ENCODE assay signal across 25 cellular contexts in genomic region chr10:73756183-73756582, GRCh38. TPM values are rescaled to one million over a fixed set of nuclear protein-coding genes. Genes with fewer than 3 reads are reported as not detected.
DNase-seq lines count a peak whose midpoint lies in the region; ATAC-seq and TF ChIP-seq lines count a peak whose summit lies in the region.
"Had no signal": no experiment of that assay in that cellular context is flagged by ENCODE, and none has a peak within 500 bp of the region (broad histone marks: within the 10 kb centered on the region; RNA-seq: fewer than 3 reads in every experiment).

No MANE protein-coding gene starts in this region.

- no peak for TF ChIP-seq POLR2A in sigmoid colon (IDR thresholded peaks at IDR 0.05)

- 78 to 90% methylated on average over 1 of the region's 1 CpG for WGBS in sigmoid colon, 2 donors

- no peak overlapping the region for H3K4me3 Mint-ChIP-seq in activated T-cell treated with anti-CD3 and anti-CD28 coated beads, Interleukin-2, amount 50 U/mL, for 72 hours
- H3K4me3 Mint-ChIP-seq in activated T-cell treated with anti-CD3 and anti-CD28 coated beads, Interleukin-2, amount 50 U/mL, for 4 hours = no peak overlapping the region
- no peak overlapping the region for H3K4me3 Mint-ChIP-seq in central memory CD8-positive, alpha-beta T cell
- H3K4me3 Mint-ChIP-seq: activated CD4-positive, alpha-beta T cell treated with anti-CD3 and anti-CD28 coated beads, Interleukin-2, amount 10 ng/mL, durations not matched to agents 7 days and 5 days; GM23338; HFFc6; naive thymus-derived CD8-positive, alpha-beta T cell had no signal

- H3K27me3 Mint-ChIP-seq in activated T-cell treated with anti-CD3 and anti-CD28 coated beads, Interleukin-2, amount 50 U/mL, for 72 hours (ENCODE audit: low read depth) = no peaks in the 10 kb centered on the region
- no peaks in the 10 kb centered on the region for H3K27me3 Mint-ChIP-seq in activated T-cell treated with anti-CD3 and anti-CD28 coated beads, Interleukin-2, amount 50 U/mL, for 4 hours (ENCODE audit: low read depth)
- H3K27me3 Mint-ChIP-seq in central memory CD8-positive, alpha-beta T cell = no peaks in the 10 kb centered on the region
- H3K27me3 Mint-ChIP-seq: activated CD4-positive, alpha-beta T cell treated with anti-CD3 and anti-CD28 coated beads, Interleukin-2, amount 10 ng/mL, durations not matched to agents 7 days and 5 days; naive thymus-derived CD8-positive, alpha-beta T cell had no signal

- intact Hi-C loops in sigmoid colon (cut with DNase I) = no loop called here

- H3K36me3 ChIP-seq in sigmoid colon = peaks cover 35 to 83% (median 52%) of the 10 kb centered on the region in 4 donors

- no peak for TF ChIP-seq EP300 in sigmoid colon (IDR thresholded peaks at IDR 0.05)

- H3K27ac Mint-ChIP-seq in activated T-cell treated with anti-CD3 and anti-CD28 coated beads, Interleukin-2, amount 50 U/mL, for 72 hours = peak overlapping the region; percentile 83
- H3K27ac Mint-ChIP-seq in central memory CD8-positive, alpha-beta T cell (ENCODE audit: low read depth) = peak overlapping the region; percentile 53
- H3K27ac Mint-ChIP-seq: activated CD4-positive, alpha-beta T cell treated with anti-CD3 and anti-CD28 coated beads, Interleukin-2, amount 10 ng/mL, durations not matched to agents 7 days and 5 days; GM23338; HFFc6 had no signal

- no peak for TF ChIP-seq CTCF in sigmoid colon (IDR thresholded peaks at IDR 0.05)

- no peaks in the 10 kb centered on the region for H3K4me1 ChIP-seq in sigmoid colon
- H3K4me1 ChIP-seq: A549 had no signal

- H3K9me3 Mint-ChIP-seq in activated T-cell treated with anti-CD3 and anti-CD28 coated beads, Interleukin-2, amount 50 U/mL, for 72 hours = no peaks in the 10 kb centered on the region
- H3K9me3 Mint-ChIP-seq in activated T-cell treated with anti-CD3 and anti-CD28 coated beads, Interleukin-2, amount 50 U/mL, for 4 hours = no peaks in the 10 kb centered on the region
- no peaks in the 10 kb centered on the region for H3K9me3 Mint-ChIP-seq in central memory CD8-positive, alpha-beta T cell
- H3K9me3 Mint-ChIP-seq: activated CD4-positive, alpha-beta T cell treated with anti-CD3 and anti-CD28 coated beads, Interleukin-2, amount 10 ng/mL, durations not matched to agents 7 days and 5 days; GM23338; HFFc6; naive thymus-derived CD8-positive, alpha-beta T cell had no signal

- H3K27ac ChIP-seq in sigmoid colon = no peak overlapping the region
- H3K27ac ChIP-seq: A549, brain microvascular endothelial cell, skin epidermis, tibial artery, WERI-Rb-1 had no signal

- peaks cover 48% of the 10 kb centered on the region for H3K4me1 Mint-ChIP-seq in activated T-cell treated with anti-CD3 and anti-CD28 coated beads, Interleukin-2, amount 50 U/mL, for 72 hours (ENCODE audit: low read depth)
- peaks cover 50% of the 10 kb centered on the region for H3K4me1 Mint-ChIP-seq in activated T-cell treated with anti-CD3 and anti-CD28 coated beads, Interleukin-2, amount 50 U/mL, for 4 hours (ENCODE audit: low read depth)
- peaks cover 61% of the 10 kb centered on the region for H3K4me1 Mint-ChIP-seq in central memory CD8-positive, alpha-beta T cell
- H3K4me1 Mint-ChIP-seq: GM23338 had no signal

- H3K36me3 Mint-ChIP-seq in activated T-cell treated with anti-CD3 and anti-CD28 coated beads, Interleukin-2, amount 50 U/mL, for 72 hours (ENCODE audit: insufficient read depth in 2 of 2) = peaks cover 5 to 19% of the 10 kb centered on the region in 2 donors
- peaks cover 34% of the 10 kb centered on the region for H3K36me3 Mint-ChIP-seq in activated T-cell treated with anti-CD3 and anti-CD28 coated beads, Interleukin-2, amount 50 U/mL, for 4 hours (ENCODE audit: insufficient read depth)
- peaks cover 53% of the 10 kb centered on the region for H3K36me3 Mint-ChIP-seq in central memory CD8-positive, alpha-beta T cell (ENCODE audit: insufficient read depth)

- ATAC-seq in activated T-cell treated with anti-CD3 and anti-CD28 coated beads, Interleukin-2, amount 50 U/mL, for 72 hours (replicated peaks in 1 of 2) = no peak
- ATAC-seq in activated T-cell treated with anti-CD3 and anti-CD28 coated beads, Interleukin-2, amount 50 U/mL, for 4 hours = no peak
- ATAC-seq in central memory CD8-positive, alpha-beta T cell (replicated peaks; ENCODE audit: extremely low read depth, poor library complexity, severe bottlenecking) = no peak
- ATAC-seq: A549; GM23338; naive thymus-derived CD8-positive, alpha-beta T cell had no signal

- no peak for DNase-seq in activated T-cell treated with anti-CD3 and anti-CD28 coated beads, Interleukin-2, amount 50 U/mL, for 72 hours
- DNase-seq in activated T-cell treated with anti-CD3 and anti-CD28 coated beads, Interleukin-2, amount 50 U/mL, for 4 hours = no peak
- DNase-seq in central memory CD8-positive, alpha-beta T cell (ENCODE audit: low spot score in 2 of 2) = no peak
- DNase-seq in sigmoid colon = peak; percentile 7
- no peak for DNase-seq in cerebellum (ENCODE audit: low spot score)
- no peak for DNase-seq in NK-92 treated with Interleukin-12 subunit alpha and Interleukin-12 subunit beta, amount 100 ng/mL, for 24 hours (lab: John Stamatoyannopoulos, UW)
- DNase-seq: activated CD4-positive, alpha-beta T cell treated with anti-CD3 and anti-CD28 coated beads, Interleukin-2, amount 10 ng/mL, durations not matched to agents 7 days and 5 days; AML-193; brain microvascular endothelial cell; DMS153; glutamatergic neuron; HFFc6; KBM-7; midbrain; naive thymus-derived CD8-positive, alpha-beta T cell; NCI-H1105 treated with DMSO at 0.1 percent for 48 hours; NCI-H1930; NCI-H526; SHP77; T-helper 9 cell; tibial artery; WERI-Rb-1 had no signal

- H3K4me3 ChIP-seq in sigmoid colon = no peak overlapping the region
- H3K4me3 ChIP-seq: A549, GM23338, skin epidermis, tibial artery had no signal

- no peaks in the 10 kb centered on the region for H3K27me3 ChIP-seq in sigmoid colon
- H3K27me3 ChIP-seq: brain microvascular endothelial cell, tibial artery had no signal

- no peaks in the 10 kb centered on the region for H3K9me3 ChIP-seq in sigmoid colon
- H3K9me3 ChIP-seq: A549, tibial artery had no signal

RNA-seq across cellular contexts. Expression of gene SEC24C, which starts 12.0 kb away (rescaled TPM):
- 100 to 1,000 TPM; 105 to 119 TPM for total RNA-seq in activated T-cell treated with anti-CD3 and anti-CD28 coated beads, Interleukin-2, amount 50 U/mL, for 72 hours
- total RNA-seq in activated T-cell treated with anti-CD3 and anti-CD28 coated beads, Interleukin-2, amount 50 U/mL, for 4 hours = 100 to 1,000 TPM; 101 to 109 (median 107) TPM
- total RNA-seq in sigmoid colon (10 to 100 TPM; 34.9 to 42.7 (median 39.0) TPM), cerebellum (44.0 TPM)
- polyA plus RNA-seq in sigmoid colon = 10 to 100 TPM; 25.2 to 52.3 (median 29.8) TPM

RNA-seq across cellular contexts. Expression of gene CHCHD1, which starts 25.7 kb away (rescaled TPM):
- total RNA-seq in activated T-cell treated with anti-CD3 and anti-CD28 coated beads, Interleukin-2, amount 50 U/mL, for 72 hours = 10 to 100 TPM; 22.5 to 23.5 TPM
- 10 to 100 TPM; 34.7 to 35.9 (median 35.9) TPM for total RNA-seq in activated T-cell treated with anti-CD3 and anti-CD28 coated beads, Interleukin-2, amount 50 U/mL, for 4 hours
- total RNA-seq in sigmoid colon (10 to 100 TPM; 28.1 to 36.6 (median 34.5) TPM), cerebellum (14.2 TPM)
- 100 to 1,000 TPM in 1 of 3 donors, 10 to 100 TPM in 2; 76.9 to 134 (median 93.7) TPM for polyA plus RNA-seq in sigmoid colon

RNA-seq across cellular contexts. Expression of gene ZSWIM8, which starts 29.2 kb away (rescaled TPM):
- 10 to 100 TPM; 72.0 to 81.3 TPM for total RNA-seq in activated T-cell treated with anti-CD3 and anti-CD28 coated beads, Interleukin-2, amount 50 U/mL, for 72 hours
- 10 to 100 TPM; 31.3 to 41.2 (median 40.5) TPM for total RNA-seq in activated T-cell treated with anti-CD3 and anti-CD28 coated beads, Interleukin-2, amount 50 U/mL, for 4 hours
- 100 to 1,000 TPM in 1 of 4 donors, 10 to 100 TPM in 3; 42.5 to 138 (median 71.9) TPM for total RNA-seq in sigmoid colon
- 10 to 100 TPM; 34.8 to 64.8 (median 40.2) TPM for polyA plus RNA-seq in sigmoid colon
- 43.0 TPM for total RNA-seq in cerebellum

RNA-seq across cellular contexts. Expression of gene NDST2, which starts 55.2 kb away (rescaled TPM):
- total RNA-seq in activated T-cell treated with anti-CD3 and anti-CD28 coated beads, Interleukin-2, amount 50 U/mL, for 72 hours = 100 to 1,000 TPM; 120 to 127 TPM
- 10 to 100 TPM; 51.1 to 67.1 (median 58.7) TPM for total RNA-seq in activated T-cell treated with anti-CD3 and anti-CD28 coated beads, Interleukin-2, amount 50 U/mL, for 4 hours
- total RNA-seq in sigmoid colon (10 to 100 TPM; 23.9 to 56.2 (median 28.3) TPM), cerebellum (19.1 TPM)
- 10 to 100 TPM in 2 of 3 donors, 1 to 10 TPM in 1; 3.9 to 21.0 (median 17.0) TPM for polyA plus RNA-seq in sigmoid colon

RNA-seq across cellular contexts. Expression of gene AGAP5, which starts 58.3 kb away (rescaled TPM):
- 10 to 100 TPM in 1 of 2 donors, 1 to 10 TPM in 1; 9.8 to 11.5 TPM for total RNA-seq in activated T-cell treated with anti-CD3 and anti-CD28 coated beads, Interleukin-2, amount 50 U/mL, for 72 hours
- total RNA-seq in activated T-cell treated with anti-CD3 and anti-CD28 coated beads, Interleukin-2, amount 50 U/mL, for 4 hours = 1 to 10 TPM; 4.2 to 8.2 (median 5.6) TPM
- total RNA-seq in sigmoid colon = 1 to 10 TPM; 4.5 to 5.9 (median 5.6) TPM
- polyA plus RNA-seq in sigmoid colon = 1 to 10 TPM; 1.2 to 4.7 (median 1.8) TPM
- 9.6 TPM for total RNA-seq in cerebellum
